In genomic region chr1:229619614-229620013, GRCh38 we compare ENCODE assay signal across 15 cellular contexts. TPM values are rescaled to one million over a fixed set of nuclear protein-coding genes. Genes with fewer than 3 reads are reported as not detected.
DNase-seq lines count a peak whose midpoint lies in the region; ATAC-seq and TF ChIP-seq lines count a peak whose summit lies in the region.
"Had no signal": no experiment of that assay in that cellular context is flagged by ENCODE, and none has a peak within 500 bp of the region (broad histone marks: within the 10 kb centered on the region; RNA-seq: fewer than 3 reads in every experiment).

No MANE protein-coding gene starts in this region.

- peak overlapping the region; percentile 70 for H3K27ac Mint-ChIP-seq in activated T-cell treated with anti-CD3 and anti-CD28 coated beads, Interleukin-2, amount 50 U/mL, for 24 hours
- H3K27ac Mint-ChIP-seq in GM23338 (no peak overlapping the region), neural crest cell (ENCODE audit: unreplicated experiment) (peak overlapping the region; percentile 2)
- H3K27ac Mint-ChIP-seq in activated T-helper 2 cell treated with anti-CD3 and anti-CD28 coated beads, Interferon-gamma antibody, Interleukin-2, Interleukin-4, amounts not matched to agents 10 μg/mL and 5 μg/mL and 100 μg/mL, durations not matched to agents 14 hours and 24 hours and 36 hours: peak overlapping the region; percentile 15

- H3K4me3 ChIP-seq in GM23338: no peak overlapping the region

- H3K4me2 ChIP-seq in GM23338: no peak overlapping the region

- peaks cover 39% of the 10 kb centered on the region for H3K36me3 Mint-ChIP-seq in activated T-cell treated with anti-CD3 and anti-CD28 coated beads, Interleukin-2, amount 50 U/mL, for 24 hours (ENCODE audit: low read depth)
- H3K36me3 Mint-ChIP-seq in GM23338 (ENCODE audit: low read depth) (no peaks in the 10 kb centered on the region), neural crest cell (ENCODE audit: low read depth) (no peaks in the 10 kb centered on the region)
- peaks cover 12% of the 10 kb centered on the region for H3K36me3 Mint-ChIP-seq in activated T-helper 2 cell treated with anti-CD3 and anti-CD28 coated beads, Interferon-gamma antibody, Interleukin-2, Interleukin-4, amounts not matched to agents 10 μg/mL and 5 μg/mL and 100 μg/mL, durations not matched to agents 14 hours and 24 hours and 36 hours (ENCODE audit: low read depth)

- no peaks in the 10 kb centered on the region for H3F3A ChIP-seq in GM23338 (replicated peaks; ENCODE audit: low read depth)

- ATAC-seq in GM23338 (peak; percentile 76), HG03108 (IDR thresholded peaks at IDR 0.05; ENCODE audit: unreplicated experiment) (no peak), GM18868 (IDR thresholded peaks at IDR 0.05; ENCODE audit: unreplicated experiment) (no peak)
- ATAC-seq: HCT116 had no signal

- H3K4me1 Mint-ChIP-seq in activated T-cell treated with anti-CD3 and anti-CD28 coated beads, Interleukin-2, amount 50 U/mL, for 24 hours (ENCODE audit: low read depth): peaks cover 71% of the 10 kb centered on the region
- peaks cover 26% of the 10 kb centered on the region for H3K4me1 Mint-ChIP-seq in GM23338
- H3K4me1 Mint-ChIP-seq in activated T-helper 2 cell treated with anti-CD3 and anti-CD28 coated beads, Interferon-gamma antibody, Interleukin-2, Interleukin-4, amounts not matched to agents 10 μg/mL and 5 μg/mL and 100 μg/mL, durations not matched to agents 14 hours and 24 hours and 36 hours (ENCODE audit: low read depth): peaks cover 33% of the 10 kb centered on the region
- peaks cover 16% of the 10 kb centered on the region for H3K4me1 Mint-ChIP-seq in neural crest cell

- no peaks in the 10 kb centered on the region for H3K9me2 ChIP-seq in GM23338 (ENCODE audit: insufficient read depth)

- no peak overlapping the region for H2AFZ ChIP-seq in GM23338

- intact Hi-C loops in activated T-helper 2 cell treated with anti-CD3 and anti-CD28 coated beads, Interferon-gamma antibody, Interleukin-2, Interleukin-4, amounts not matched to agents 10 μg/mL and 5 μg/mL and 100 μg/mL, durations not matched to agents 14 hours and 24 hours and 36 hours (cut with micrococcal nuclease): loop anchor here (10.0 kb wide), 2 partner anchors 175 to 365 kb away; no protein-coding TSS in a partner anchor

- H3K79me2 ChIP-seq in GM23338 (replicated peaks; ENCODE audit: insufficient read depth): peaks cover 100% of the 10 kb centered on the region

- H4K20me1 ChIP-seq in GM23338 (replicated peaks; ENCODE audit: insufficient read depth): peaks cover 32% of the 10 kb centered on the region

- H3K36me3 ChIP-seq in GM23338 (ENCODE audit: insufficient read depth): no peaks in the 10 kb centered on the region

- no peaks in the 10 kb centered on the region for H3K27me3 Mint-ChIP-seq in activated T-cell treated with anti-CD3 and anti-CD28 coated beads, Interleukin-2, amount 50 U/mL, for 24 hours
- H3K27me3 Mint-ChIP-seq in GM23338 (ENCODE audit: insufficient read depth, low read depth, poor library complexity): peaks cover 3% of the 10 kb centered on the region
- no peaks in the 10 kb centered on the region for H3K27me3 Mint-ChIP-seq in activated T-helper 2 cell treated with anti-CD3 and anti-CD28 coated beads, Interferon-gamma antibody, Interleukin-2, Interleukin-4, amounts not matched to agents 10 μg/mL and 5 μg/mL and 100 μg/mL, durations not matched to agents 14 hours and 24 hours and 36 hours (ENCODE audit: low read depth)
- no peaks in the 10 kb centered on the region for H3K27me3 Mint-ChIP-seq in neural crest cell (ENCODE audit: low read depth)

- TF ChIP-seq CTCF in GM23338 (conservative IDR thresholded peaks at IDR 0.05; ENCODE audit: low read depth in 2 of 2): no peak
- TF ChIP-seq CTCF in neural crest cell (conservative IDR thresholded peaks at IDR 0.05): no peak

- DNase-seq in activated T-cell treated with anti-CD3 and anti-CD28 coated beads, Interleukin-2, amount 50 U/mL, for 24 hours: no peak
- DNase-seq in activated T-cell treated with anti-CD3 and anti-CD28 coated beads, Interleukin-2, amount 50 U/mL, for 48 hours: no peak
- DNase-seq in GM23338 (ENCODE audit: low spot score) (peak; percentile 33), neural crest cell (ENCODE audit: low read depth, low spot score) (no peak)
- DNase-seq in activated T-helper 2 cell treated with anti-CD3 and anti-CD28 coated beads, Interferon-gamma antibody, Interleukin-2, Interleukin-4, amounts not matched to agents 10 μg/mL and 5 μg/mL and 100 μg/mL, durations not matched to agents 14 hours and 24 hours and 36 hours (ENCODE audit: low spot score): no peak
- no peak for DNase-seq in stimulated activated CD4-positive, alpha-beta T cell treated with anti-CD3 and anti-CD28 coated beads, Interleukin-12 subunit alpha, Interleukin-12 subunit beta, amount 100 ng/mL, for 4 hours
- DNase-seq: C1 segment of cervical spinal cord, COR-L47, DMS153, NCI-H1092 treated with DMSO at 0.1 percent for 48 hours, NCI-H1694, NCI-H446 had no signal

- H3K27ac ChIP-seq in GM23338 (ENCODE audit: low read depth): no peak overlapping the region

- peaks cover 13% of the 10 kb centered on the region for H3K4me1 ChIP-seq in GM23338 (ENCODE audit: insufficient read depth)

- no peak overlapping the region for H3K4me3 Mint-ChIP-seq in activated T-cell treated with anti-CD3 and anti-CD28 coated beads, Interleukin-2, amount 50 U/mL, for 24 hours
- H3K4me3 Mint-ChIP-seq in GM23338 (no peak overlapping the region; the same call in 2 of the 3 replicates), neural crest cell (no peak overlapping the region)
- no peak overlapping the region for H3K4me3 Mint-ChIP-seq in activated T-helper 2 cell treated with anti-CD3 and anti-CD28 coated beads, Interferon-gamma antibody, Interleukin-2, Interleukin-4, amounts not matched to agents 10 μg/mL and 5 μg/mL and 100 μg/mL, durations not matched to agents 14 hours and 24 hours and 36 hours (ENCODE audit: low read depth)

- no peaks in the 10 kb centered on the region for H3K9me3 Mint-ChIP-seq in activated T-cell treated with anti-CD3 and anti-CD28 coated beads, Interleukin-2, amount 50 U/mL, for 24 hours
- H3K9me3 Mint-ChIP-seq in GM23338: no peaks in the 10 kb centered on the region
- H3K9me3 Mint-ChIP-seq in activated T-helper 2 cell treated with anti-CD3 and anti-CD28 coated beads, Interferon-gamma antibody, Interleukin-2, Interleukin-4, amounts not matched to agents 10 μg/mL and 5 μg/mL and 100 μg/mL, durations not matched to agents 14 hours and 24 hours and 36 hours: no peaks in the 10 kb centered on the region
- H3K9me3 Mint-ChIP-seq in neural crest cell: no peaks in the 10 kb centered on the region

- no peaks in the 10 kb centered on the region for H3K27me3 ChIP-seq in GM23338 (ENCODE audit: insufficient read depth)

TF ChIP-seq in GM23338, 12 proteins besides CTCF, POLR2A, EP300 and RAD21 (continues in another document):
- TF ChIP-seq, protein P1, sequence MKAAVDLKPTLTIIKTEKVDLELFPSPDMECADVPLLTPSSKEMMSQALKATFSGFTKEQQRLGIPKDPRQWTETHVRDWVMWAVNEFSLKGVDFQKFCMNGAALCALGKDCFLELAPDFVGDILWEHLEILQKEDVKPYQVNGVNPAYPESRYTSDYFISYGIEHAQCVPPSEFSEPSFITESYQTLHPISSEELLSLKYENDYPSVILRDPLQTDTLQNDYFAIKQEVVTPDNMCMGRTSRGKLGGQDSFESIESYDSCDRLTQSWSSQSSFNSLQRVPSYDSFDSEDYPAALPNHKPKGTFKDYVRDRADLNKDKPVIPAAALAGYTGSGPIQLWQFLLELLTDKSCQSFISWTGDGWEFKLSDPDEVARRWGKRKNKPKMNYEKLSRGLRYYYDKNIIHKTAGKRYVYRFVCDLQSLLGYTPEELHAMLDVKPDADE (IDR thresholded peaks at IDR 0.05): no peak
- TF ChIP-seq ZNF331 (CRISPR knock-in tag; IDR thresholded peaks at IDR 0.05; ENCODE audit: low read depth): no peak

RNA-seq across cellular contexts. Expression of gene TAF5L, which starts 6.3 kb away (rescaled TPM):
- 12.9 and 17.6 TPM in 2 replicates for total RNA-seq in GM23338 (2014; rRNA removed; shearing (Covaris generic))
- polyA plus RNA-seq in GM23338 (2016; fragmentation: Nextera tagmentation; extraction: Ambion mirVana): 4.5 and 5.6 TPM in 2 replicates
- total RNA-seq in activated T-helper 2 cell treated with anti-CD3 and anti-CD28 coated beads, Interferon-gamma antibody, Interleukin-2, Interleukin-4, amounts not matched to agents 10 μg/mL and 5 μg/mL and 100 μg/mL, durations not matched to agents 14 hours and 24 hours and 36 hours: 28.3 and 28.4 TPM in 2 replicates
- total RNA-seq in neural crest cell: 29.4 and 29.7 TPM in 2 replicates

RNA-seq across cellular contexts. Expression of gene URB2, which starts 6.4 kb away (rescaled TPM):
- total RNA-seq in GM23338 (2014; rRNA removed; shearing (Covaris generic)): 42.6 and 44.3 TPM in 2 replicates
- polyA plus RNA-seq in GM23338 (2016; fragmentation: Nextera tagmentation; extraction: Ambion mirVana): 7.6 and 7.9 TPM in 2 replicates
- total RNA-seq in activated T-helper 2 cell treated with anti-CD3 and anti-CD28 coated beads, Interferon-gamma antibody, Interleukin-2, Interleukin-4, amounts not matched to agents 10 μg/mL and 5 μg/mL and 100 μg/mL, durations not matched to agents 14 hours and 24 hours and 36 hours: 25.8 and 27.0 TPM in 2 replicates
- total RNA-seq in neural crest cell: 25.9 and 27.1 TPM in 2 replicates
